In the genomic region with DNA sequence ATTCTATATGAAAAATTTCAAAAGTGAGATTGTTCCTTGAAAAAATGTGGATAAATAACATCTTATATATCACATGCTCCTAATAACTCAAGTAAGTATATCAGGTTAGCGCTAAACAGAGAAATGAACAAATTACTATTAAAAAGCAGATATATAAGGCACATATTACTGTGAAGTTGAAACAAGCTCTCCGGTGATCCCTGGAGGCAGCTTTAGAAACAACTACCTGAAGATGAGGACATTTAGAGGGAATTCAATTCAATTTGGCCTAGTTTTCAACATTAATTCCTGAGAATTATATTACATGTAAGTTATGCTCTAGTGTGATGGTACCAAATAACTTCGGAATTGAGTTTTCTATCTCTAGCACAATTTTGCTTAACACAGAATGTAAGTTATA, we compare ENCODE assay signal across 21 cellular contexts.
"Had no signal": no experiment of that assay in that cellular context is flagged by ENCODE, and none has a peak within 500 bp of the region (broad histone marks: within the 10 kb centered on the region; RNA-seq: fewer than 3 reads in every experiment).

No MANE protein-coding gene starts in this region.

- FAIRE-seq: pancreas had no signal

- H3K27ac ChIP-seq: colonic mucosa, gastrocnemius medialis, heart left ventricle, pancreas, spleen, upper lobe of right lung had no signal

- H3K27me3 ChIP-seq: colonic mucosa, gastrocnemius medialis, heart left ventricle, pancreas, spleen, upper lobe of right lung had no signal

- H3K4me1 ChIP-seq: colonic mucosa, gastrocnemius medialis, heart left ventricle, pancreas, spleen, upper lobe of right lung had no signal

- H3K4me3 ChIP-seq: colonic mucosa, gastrocnemius medialis, heart left ventricle, pancreas, spleen, upper lobe of right lung had no signal

- DNase-seq: activated CD4-positive, alpha-beta T cell treated with anti-CD3 and anti-CD28 coated beads, Interleukin-2, amount 50 U/mL, for 1 hour; activated CD4-positive, CD25-positive, alpha-beta regulatory T cell treated with anti-CD3 and anti-CD28 coated beads, Interleukin-2, amount 50 U/mL, for 72 hours; activated CD8-positive, alpha-beta memory T cell treated with anti-CD3 and anti-CD28 coated beads, Interleukin-2, amount 50 U/mL, for 4 hours; activated effector memory CD4-positive, alpha-beta T cell treated with Interleukin-2 at 50 U/mL for 16 hours; activated naive CD4-positive, alpha-beta T cell treated with anti-CD3 and anti-CD28 coated beads, Interleukin-2, amount 10 ng/mL, durations not matched to agents 7 days and 5 days; activated naive CD8-positive, alpha-beta T cell treated with anti-CD3 and anti-CD28 coated beads, Interleukin-2, amount 50 U/mL, for 24 hours; activated T-cell treated with anti-CD3 and anti-CD28 coated beads, Interleukin-2, amount 50 U/mL, for 48 hours; anterior cingulate cortex; caudate nucleus; colonic mucosa; gastrocnemius medialis; heart left ventricle; kidney glomerular epithelial cell; naive thymus-derived CD4-positive, alpha-beta T cell; pancreas; spleen; stimulated activated CD4-positive, alpha-beta T cell treated with anti-CD3 and anti-CD28 coated beads, Interleukin-4, amount 100 ng/mL, for 4 hours; T-helper 1 cell; T-helper 9 cell; upper lobe of right lung had no signal

- H3K36me3 ChIP-seq: colonic mucosa, gastrocnemius medialis, heart left ventricle, pancreas, spleen, upper lobe of right lung had no signal

- ATAC-seq: activated naive CD8-positive, alpha-beta T cell treated with anti-CD3 and anti-CD28 coated beads, Interleukin-2, amount 50 U/mL, for 24 hours; gastrocnemius medialis; heart left ventricle; naive thymus-derived CD4-positive, alpha-beta T cell; pancreas; stimulated activated memory B cell treated with anti-CD40 and anti-IgM and Interleukin-4, amounts not matched to agents 10 μg/mL and 1 μg/mL and 100 μg/mL, for 72 hours; upper lobe of right lung had no signal
